8 cellular contexts compared by ENCODE assay signal in genomic region chr2:289362-290089, GRCh38. TPM values are rescaled to one million over a fixed set of nuclear protein-coding genes. Genes with fewer than 3 reads are reported as not detected.
DNase-seq lines count a peak whose midpoint lies in the region; ATAC-seq and TF ChIP-seq lines count a peak whose summit lies in the region.

No MANE protein-coding gene starts in this region.

- H3K4me1 ChIP-seq in CD4-positive, alpha-beta memory T cell (ENCODE audit: insufficient read depth, low read length) = peaks cover 18% of the 10 kb centered on the region
- H3K4me1 ChIP-seq in upper lobe of right lung = peaks cover 18% of the 10 kb centered on the region

- no peaks in the 10 kb centered on the region for H3K36me3 ChIP-seq in CD4-positive, alpha-beta memory T cell (ENCODE audit: insufficient read depth, low read length)
- H3K36me3 ChIP-seq in upper lobe of right lung = no peaks in the 10 kb centered on the region

- ATAC-seq in upper lobe of right lung (peak; percentile 48), HG02970 (IDR thresholded peaks at IDR 0.05; ENCODE audit: low FRiP score, unreplicated experiment) (no peak)

- peak in 2 of 5 donors; percentile 7 for DNase-seq in CD4-positive, alpha-beta memory T cell
- peak; percentile 13 for DNase-seq in NCI-H1105 (lab: John Stamatoyannopoulos, UW)
- DNase-seq in medulla oblongata (ENCODE audit: extremely low spot score) = peak; percentile 21
- DNase-seq in upper lobe of right lung = peak; percentile 69
- DNase-seq in NK-92 (lab: John Stamatoyannopoulos, UW; ENCODE audit: unreplicated experiment) = no peak
- no peak for DNase-seq in COLO829 (ENCODE audit: low spot score)

- H3K9me3 ChIP-seq in CD4-positive, alpha-beta memory T cell (ENCODE audit: control insufficient read depth in 1 of 2, low read length in 2 of 2) = no peaks in the 10 kb centered on the region
- H3K9me3 ChIP-seq in upper lobe of right lung = no peaks in the 10 kb centered on the region

- CTCF ChIA-PET in CD4-positive, alpha-beta memory T cell (lab: Charles Lee; ENCODE audit: partially characterized antibody) = interaction anchor here (0.9 to 2.8 kb wide), 12 partner anchors 8 to 373 kb away, joined by 3 to 9 read pairs (median 4); no protein-coding TSS in a partner anchor

- peaks cover 25 to 31% of the 10 kb centered on the region in 2 donors for H3K27me3 Mint-ChIP-seq in CD4-positive, alpha-beta memory T cell
- H3K27me3 Mint-ChIP-seq in dendritic cell treated with granulocyte-macrophage colony-stimulating factor and Interleukin-4, amounts not matched to agents 40 ng/mL and 50 ng/mL, for 4 days = peaks cover 55% of the 10 kb centered on the region

- peaks cover 0 to 3% of the 10 kb centered on the region in 2 donors for H3K36me3 Mint-ChIP-seq in CD4-positive, alpha-beta memory T cell
- H3K36me3 Mint-ChIP-seq in dendritic cell treated with granulocyte-macrophage colony-stimulating factor and Interleukin-4, amounts not matched to agents 40 ng/mL and 50 ng/mL, for 4 days (ENCODE audit: low read depth) = no peaks in the 10 kb centered on the region

- peaks cover 4 to 18% (median 9%) of the 10 kb centered on the region in 4 donors for H3K4me1 Mint-ChIP-seq in CD4-positive, alpha-beta memory T cell
- no peaks in the 10 kb centered on the region for H3K4me1 Mint-ChIP-seq in dendritic cell treated with granulocyte-macrophage colony-stimulating factor and Interleukin-4, amounts not matched to agents 40 ng/mL and 50 ng/mL, for 4 days (ENCODE audit: low read depth)

- intact Hi-C loops in CD4-positive, alpha-beta memory T cell (cut with micrococcal nuclease) = loop anchor here (1.0 to 2.0 kb wide), 3 partner anchors 43 to 117 kb away; no protein-coding TSS in a partner anchor
- intact Hi-C loops in dendritic cell treated with granulocyte-macrophage colony-stimulating factor and Interleukin-4, amounts not matched to agents 40 ng/mL and 50 ng/mL, for 4 days (cut with micrococcal nuclease) = loop anchor here (5.0 kb wide), 1 partner anchor 42 kb away; no protein-coding TSS in a partner anchor
- intact Hi-C loops in upper lobe of right lung (cut with DNase I) = no loop called here

- TF ChIP-seq CTCF in upper lobe of right lung (IDR thresholded peaks at IDR 0.05) = no peak

- H3K27ac Mint-ChIP-seq in CD4-positive, alpha-beta memory T cell = no peak overlapping the region
- H3K27ac Mint-ChIP-seq in dendritic cell treated with granulocyte-macrophage colony-stimulating factor and Interleukin-4, amounts not matched to agents 40 ng/mL and 50 ng/mL, for 4 days = no peak overlapping the region

- peak overlapping the region in 1 of 2 donors; percentile 33 for H3K4me3 ChIP-seq in CD4-positive, alpha-beta memory T cell (ENCODE audit: low read length in 2 of 2)
- H3K4me3 ChIP-seq in upper lobe of right lung = peak overlapping the region; percentile 62

- POLR2A ChIA-PET in CD4-positive, alpha-beta memory T cell (lab: Charles Lee; ENCODE audit: partially characterized antibody) = interaction anchor here (1.0 to 1.7 kb wide), 2 partner anchors 13 to 114 kb away, joined by 4 read pairs; no protein-coding TSS in a partner anchor

- peak overlapping the region; percentile 42 to 87 (median 78) for H3K4me3 Mint-ChIP-seq in CD4-positive, alpha-beta memory T cell
- H3K4me3 Mint-ChIP-seq in dendritic cell treated with granulocyte-macrophage colony-stimulating factor and Interleukin-4, amounts not matched to agents 40 ng/mL and 50 ng/mL, for 4 days = peak overlapping the region; percentile 35

- H3K27me3 ChIP-seq in CD4-positive, alpha-beta memory T cell (ENCODE audit: insufficient read depth, low read length) = peaks cover 13% of the 10 kb centered on the region
- H3K27me3 ChIP-seq in upper lobe of right lung = peaks cover 10% of the 10 kb centered on the region

- no peaks in the 10 kb centered on the region for H3K9me3 Mint-ChIP-seq in CD4-positive, alpha-beta memory T cell
- no peaks in the 10 kb centered on the region for H3K9me3 Mint-ChIP-seq in dendritic cell treated with granulocyte-macrophage colony-stimulating factor and Interleukin-4, amounts not matched to agents 40 ng/mL and 50 ng/mL, for 4 days

- no peak overlapping the region for H3K27ac ChIP-seq in CD4-positive, alpha-beta memory T cell (ENCODE audit: low read depth, low read length)
- peak overlapping the region; percentile 83 for H3K27ac ChIP-seq in upper lobe of right lung

RNA-seq across cellular contexts. Expression of gene ALKAL2, which starts 1.6 kb away (rescaled TPM):
- not detected for total RNA-seq in CD4-positive, alpha-beta memory T cell
- not detected for polyA plus RNA-seq in CD4-positive, alpha-beta memory T cell
- 18.7 TPM for total RNA-seq in upper lobe of right lung

RNA-seq across cellular contexts. Expression of gene ACP1, which starts 24.8 kb away (rescaled TPM):
- total RNA-seq in CD4-positive, alpha-beta memory T cell = 10 to 100 TPM; 90.1 to 91.6 TPM
- polyA plus RNA-seq in CD4-positive, alpha-beta memory T cell = 100 to 1,000 TPM; 147 to 215 TPM
- 68.4 TPM for total RNA-seq in upper lobe of right lung

RNA-seq across cellular contexts. Expression of gene SH3YL1, which starts 25.7 kb away (rescaled TPM):
- 10 to 100 TPM; 69.5 to 71.4 TPM for total RNA-seq in CD4-positive, alpha-beta memory T cell
- 10 to 100 TPM; 38.0 to 41.3 TPM for polyA plus RNA-seq in CD4-positive, alpha-beta memory T cell
- total RNA-seq in upper lobe of right lung = 48.3 TPM

Comparison
In these comparisons a context has a peak if more than half of its experiments do, and no peak if none do; other contexts are left out.
1. DNase-seq: peak in NCI-H1105 (single experiment), medulla oblongata (single experiment) and upper lobe of right lung (single experiment); none in NK-92 (single experiment) and COLO829 (single experiment).
2. RNA of gene ALKAL2, which starts 1.6 kb away (total RNA-seq): 18.7 TPM in upper lobe of right lung (single experiment); not detected in CD4-positive, alpha-beta memory T cell; every median in the first group is over 10 times any median in the second.